In genomic region chr6:31652925-31653724, GRCh38 we compare ENCODE assay signal across 7 cellular contexts. TPM values are rescaled to one million over a fixed set of nuclear protein-coding genes. Genes with fewer than 3 reads are reported as not detected.
DNase-seq lines count a peak whose midpoint lies in the region; ATAC-seq, FAIRE-seq and TF ChIP-seq lines count a peak whose summit lies in the region.

No MANE protein-coding gene starts in this region.

- TF ChIP-seq CTCF in bronchial epithelial cell (IDR thresholded peaks at IDR 0.05; ENCODE audit: insufficient read depth, low read length, severe bottlenecking): no peak
- no peak for TF ChIP-seq CTCF in kidney epithelial cell (IDR thresholded peaks at IDR 0.05; ENCODE audit: insufficient read depth, low read length, poor library complexity, severe bottlenecking)

- H3K4me3 ChIP-seq in SK-N-MC: peak overlapping the region; percentile 85
- peak overlapping the region; percentile 91 for H3K4me3 ChIP-seq in bronchial epithelial cell (ENCODE audit: low read depth, low read length)
- peak overlapping the region; percentile 57 for H3K4me3 ChIP-seq in kidney epithelial cell (ENCODE audit: low read depth, low read length)

- no peaks in the 10 kb centered on the region for H3K9me3 ChIP-seq in SK-N-MC (ENCODE audit: low read depth, low read length)

- H3K27me3 ChIP-seq in bronchial epithelial cell (ENCODE audit: control insufficient read depth, insufficient read depth, low read length) (no peaks in the 10 kb centered on the region), kidney epithelial cell (ENCODE audit: control insufficient read depth, insufficient read depth, low read length) (no peaks in the 10 kb centered on the region)

- no peak for FAIRE-seq in bronchial epithelial cell (lab: Jason Lieb, UNC)

- peak; percentile 42 for ATAC-seq in GM21367 (IDR thresholded peaks at IDR 0.05; ENCODE audit: unreplicated experiment)

- DNase-seq in GM03348 (ENCODE audit: low spot score): peak; percentile 91
- peak; percentile 84 for DNase-seq in HPDE6-E6E7 (ENCODE audit: extremely low spot score)
- no peak for DNase-seq in SK-N-MC (ENCODE audit: low read depth, low spot score)
- DNase-seq in bronchial epithelial cell (ENCODE audit: low read depth): no peak
- peak; percentile 55 for DNase-seq in kidney epithelial cell (ENCODE audit: low read depth)
- DNase-seq in stimulated activated CD4-positive, alpha-beta T cell treated with anti-CD3 and anti-CD28 coated beads, Interleukin-1b, Interleukin-23, amount 100 ng/mL, for 48 hours: peak; percentile 88

- peak overlapping the region; percentile 95 for H3K27ac ChIP-seq in SK-N-MC

- H3K9ac ChIP-seq in SK-N-MC (ENCODE audit: insufficient read length): peak overlapping the region; percentile 84

- H3K36me3 ChIP-seq in SK-N-MC (ENCODE audit: insufficient read depth, low read length) (peaks cover 22% of the 10 kb centered on the region), bronchial epithelial cell (ENCODE audit: control insufficient read depth, insufficient read depth, low read length) (peaks cover 14% of the 10 kb centered on the region), kidney epithelial cell (ENCODE audit: control insufficient read depth, insufficient read depth, low read length) (peaks cover 1% of the 10 kb centered on the region)

RNA-seq across cellular contexts. Expression of gene BAG6, which starts 0.7 kb away (rescaled TPM):
- total RNA-seq in bronchial epithelial cell (71.1 and 84.1 TPM in 2 replicates), kidney epithelial cell (468 and 473 TPM in 2 replicates)

RNA-seq across cellular contexts. Expression of gene APOM, which starts 2.6 kb away (rescaled TPM):
- 0.26 and 0.53 TPM in 2 replicates for total RNA-seq in bronchial epithelial cell
- 1.3 and 1.8 TPM in 2 replicates for total RNA-seq in kidney epithelial cell

RNA-seq across cellular contexts. Expression of gene C6orf47, which starts 7.5 kb away (rescaled TPM):
- 28.4 and 30.5 TPM in 2 replicates for total RNA-seq in bronchial epithelial cell
- 19.0 and 24.9 TPM in 2 replicates for total RNA-seq in kidney epithelial cell

RNA-seq across cellular contexts. Expression of gene GPANK1, which starts 11.7 kb away (rescaled TPM):
- total RNA-seq in bronchial epithelial cell: 10.0 and 10.2 TPM in 2 replicates
- total RNA-seq in kidney epithelial cell: 17.7 and 22.0 TPM in 2 replicates

RNA-seq across cellular contexts. Expression of gene CSNK2B, which starts 12.8 kb away (rescaled TPM):
- total RNA-seq in bronchial epithelial cell: 61.1 and 72.7 TPM in 2 replicates
- 366 and 405 TPM in 2 replicates for total RNA-seq in kidney epithelial cell

Comparison
In these comparisons a context has a peak if more than half of its experiments do, and no peak if none do; other contexts are left out.
1. DNase-seq: peak in GM03348 (single experiment), HPDE6-E6E7 (single experiment), kidney epithelial cell (single experiment) and stimulated activated CD4-positive, alpha-beta T cell treated with anti-CD3 and anti-CD28 coated beads, Interleukin-1b, Interleukin-23, amount 100 ng/mL, for 48 hours (single experiment); none in SK-N-MC (single experiment) and bronchial epithelial cell (single experiment).
2. Peak in every context shown above with its lines, with median percentiles within 50 percentile points of each other: H3K4me3 ChIP-seq.